Comparison of ENCODE assay signal across 9 cellular contexts in the genomic region with DNA sequence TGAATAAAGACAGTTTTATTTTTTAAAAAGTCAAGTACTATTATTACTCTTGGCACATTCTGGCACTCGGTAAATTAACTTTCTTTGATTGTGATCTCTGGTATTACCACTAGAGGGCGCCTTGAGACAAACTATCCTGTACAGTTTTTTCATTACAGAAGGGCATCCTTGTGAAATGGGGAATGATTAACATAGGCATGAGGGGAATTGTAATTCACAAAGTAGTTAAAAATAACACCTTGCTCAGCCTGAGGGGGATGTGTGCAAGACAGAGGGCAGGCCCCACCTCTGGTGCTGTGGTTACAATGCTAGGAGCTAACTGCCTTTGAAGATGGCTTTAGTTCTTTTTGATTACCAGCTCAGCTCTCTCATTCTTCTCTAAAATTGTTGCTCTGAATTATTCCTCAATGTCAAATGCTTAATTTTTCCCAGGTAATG. TPM values are rescaled to one million over a fixed set of nuclear protein-coding genes. Genes with fewer than 3 reads are reported as not detected.
DNase-seq lines count a peak whose midpoint lies in the region; ATAC-seq and TF ChIP-seq lines count a peak whose summit lies in the region.
"Had no signal": no experiment of that assay in that cellular context is flagged by ENCODE, and none has a peak within 500 bp of the region (broad histone marks: within the 10 kb centered on the region; RNA-seq: fewer than 3 reads in every experiment).

No MANE protein-coding gene starts in this region.

- DNase-seq in NCI-H1436 (lab: John Stamatoyannopoulos, UW): peak; percentile 0
- no peak for DNase-seq in NCI-H1436 treated with DMSO at 0.1 percent for 48 hours (lab: John Stamatoyannopoulos, UW)
- peak; percentile 12 for DNase-seq in LoVo (ENCODE audit: low spot score)
- peak; percentile 62 for DNase-seq in fibroblast of villous mesenchyme (ENCODE audit: low read depth)
- peak; percentile 38 to 86 for DNase-seq in trophoblast cell

- H2BK120ac ChIP-seq in trophoblast cell (ENCODE audit: insufficient read depth, low read length, poor library complexity): no peak overlapping the region

- no peaks in the 10 kb centered on the region for H3K27me3 ChIP-seq in trophoblast cell (ENCODE audit: insufficient read depth, low read length)
- H3K27me3 ChIP-seq: BLaER1 had no signal

- no peak overlapping the region for H3K27ac ChIP-seq in trophoblast cell (ENCODE audit: low read depth, low read length)
- H3K27ac ChIP-seq: BLaER1 had no signal

- no peak overlapping the region for H4K8ac ChIP-seq in trophoblast cell (ENCODE audit: low read depth, low read length)

- no peak overlapping the region for H2AK5ac ChIP-seq in trophoblast cell (ENCODE audit: low read length)

- H3K4ac ChIP-seq in trophoblast cell (ENCODE audit: low read depth, low read length): no peak overlapping the region

- H3K36me3 ChIP-seq in trophoblast cell (ENCODE audit: control insufficient read depth in 1 of 2, insufficient read depth in 2 of 2, low read length in 2 of 2): no peaks in the 10 kb centered on the region
- H3K36me3 ChIP-seq: BLaER1 had no signal

- no peak overlapping the region for H4K12ac ChIP-seq in trophoblast cell (ENCODE audit: low read depth, low read length)

- H2BK12ac ChIP-seq in trophoblast cell (ENCODE audit: low read length): no peak overlapping the region

- TF ChIP-seq CTCF in fibroblast of villous mesenchyme (IDR thresholded peaks at IDR 0.05; ENCODE audit: insufficient read depth, low read depth, low read length): peak; percentile 74

- no peak overlapping the region for H3K23ac ChIP-seq in trophoblast cell (ENCODE audit: low read length)

- no CpG with 5 or more reads among the region's 2 CpGs for WGBS in trophoblast cell (ENCODE audit: extremely low coverage, insufficient coverage, insufficient read length)

- H4K91ac ChIP-seq in trophoblast cell (ENCODE audit: low read depth, low read length): no peak overlapping the region

- H3K18ac ChIP-seq in trophoblast cell (ENCODE audit: low read length): no peak overlapping the region

- no peaks in the 10 kb centered on the region for H3K9me3 ChIP-seq in trophoblast cell (ENCODE audit: insufficient read depth, low read depth, low read length)
- H3K9me3 ChIP-seq: BLaER1 had no signal

- no peaks in the 10 kb centered on the region for H3K4me1 ChIP-seq in trophoblast cell (ENCODE audit: control insufficient read depth in 1 of 2, insufficient read depth in 2 of 2, low read length in 2 of 2)
- H3K4me1 ChIP-seq: BLaER1 had no signal

- H3K9ac ChIP-seq in trophoblast cell (ENCODE audit: low read length): no peak overlapping the region
- H3K9ac ChIP-seq: BLaER1 had no signal

- ATAC-seq in SK-N-SH treated with all-trans-retinoic acid at 6 μM for 48 hours (peak; percentile 75), GM21717 (IDR thresholded peaks at IDR 0.05; ENCODE audit: unreplicated experiment) (no peak), HG02763 (IDR thresholded peaks at IDR 0.05; ENCODE audit: unreplicated experiment) (no peak)

- H2AFZ ChIP-seq in trophoblast cell (ENCODE audit: insufficient read depth, low read length, poor library complexity): no peak overlapping the region

- no peak overlapping the region for H3K14ac ChIP-seq in trophoblast cell (ENCODE audit: low read length)

- no peak overlapping the region for H2BK5ac ChIP-seq in trophoblast cell (ENCODE audit: low read depth, low read length, poor library complexity)

- no peak overlapping the region for H3K4me2 ChIP-seq in trophoblast cell (ENCODE audit: low read length)
- H3K4me2 ChIP-seq: BLaER1 had no signal

- H3K79me1 ChIP-seq in trophoblast cell (ENCODE audit: low read length): no peaks in the 10 kb centered on the region

- H3K4me3 ChIP-seq in fibroblast of villous mesenchyme (ENCODE audit: low read depth, low read length) (no peak overlapping the region), trophoblast cell (ENCODE audit: low read depth, low read length) (no peak overlapping the region)
- H3K4me3 ChIP-seq: BLaER1 had no signal

- H3K79me2 ChIP-seq in trophoblast cell (ENCODE audit: control insufficient read depth, insufficient read depth, low read length, poor library complexity): no peaks in the 10 kb centered on the region

TF ChIP-seq in SK-N-SH treated with all-trans-retinoic acid at 6 μM for 48 hours, 23 proteins besides CTCF, POLR2A, EP300 and RAD21:
- TF ChIP-seq SNAI2 (CRISPR knock-in tag; IDR thresholded peaks at IDR 0.05): no peak
- no peak for TF ChIP-seq ZFP3 (CRISPR knock-in tag; IDR thresholded peaks at IDR 0.05)
- TF ChIP-seq OSR1 (CRISPR knock-in tag; IDR thresholded peaks at IDR 0.05): no peak
- no peak for TF ChIP-seq TCF4 (CRISPR knock-in tag; IDR thresholded peaks at IDR 0.05; ENCODE audit: borderline replicate concordance)
- TF ChIP-seq PATZ1 (CRISPR knock-in tag; IDR thresholded peaks at IDR 0.05; ENCODE audit: borderline replicate concordance): no peak
- no peak for TF ChIP-seq ESRRG (CRISPR knock-in tag; IDR thresholded peaks at IDR 0.05)
- TF ChIP-seq TOX (CRISPR knock-in tag; IDR thresholded peaks at IDR 0.05; ENCODE audit: borderline replicate concordance): no peak
- TF ChIP-seq GLIS3 (CRISPR knock-in tag; IDR thresholded peaks at IDR 0.05): no peak
- TF ChIP-seq CSDC2 (CRISPR knock-in tag; IDR thresholded peaks at IDR 0.05): no peak
- no peak for TF ChIP-seq ISL1 (CRISPR knock-in tag; IDR thresholded peaks at IDR 0.05)
- no peak for TF ChIP-seq POU6F1 (CRISPR knock-in tag; IDR thresholded peaks at IDR 0.05; ENCODE audit: borderline replicate concordance, low read depth)
- TF ChIP-seq ZNF565 (CRISPR knock-in tag; conservative IDR thresholded peaks at IDR 0.05; ENCODE audit: low read depth): no peak
- TF ChIP-seq RARB (CRISPR knock-in tag; IDR thresholded peaks at IDR 0.05): no peak
- TF ChIP-seq BACH2 (CRISPR knock-in tag; IDR thresholded peaks at IDR 0.05; ENCODE audit: borderline replicate concordance): no peak
- TF ChIP-seq TSHZ2 (CRISPR knock-in tag; IDR thresholded peaks at IDR 0.05): no peak
- no peak for TF ChIP-seq ARNTL (CRISPR knock-in tag; IDR thresholded peaks at IDR 0.05; ENCODE audit: borderline replicate concordance, low read depth)
- no peak for TF ChIP-seq ZC3H10 (CRISPR knock-in tag; IDR thresholded peaks at IDR 0.05)
- no peak for TF ChIP-seq ZNF8 (CRISPR knock-in tag; IDR thresholded peaks at IDR 0.05)
- TF ChIP-seq ZFP30 (CRISPR knock-in tag; IDR thresholded peaks at IDR 0.05): no peak
- TF ChIP-seq ZNF70 (CRISPR knock-in tag; IDR thresholded peaks at IDR 0.05): no peak

RNA-seq across cellular contexts. Expression of gene C1QTNF9B, which starts 24.2 kb away (rescaled TPM):
- 0.64 and 0.86 TPM in 2 replicates for total RNA-seq in fibroblast of villous mesenchyme
- not detected in 2 replicates for polyA plus RNA-seq in trophoblast cell (2013)

RNA-seq across cellular contexts. Expression of gene MIPEP, which starts 32.3 kb away (rescaled TPM):
- total RNA-seq in fibroblast of villous mesenchyme: 33.2 and 38.9 TPM in 2 replicates
- polyA plus RNA-seq in trophoblast cell (2013): 11.7 and 13.6 TPM in 2 replicates
